8 cellular contexts compared by ENCODE assay signal in the genomic region with DNA sequence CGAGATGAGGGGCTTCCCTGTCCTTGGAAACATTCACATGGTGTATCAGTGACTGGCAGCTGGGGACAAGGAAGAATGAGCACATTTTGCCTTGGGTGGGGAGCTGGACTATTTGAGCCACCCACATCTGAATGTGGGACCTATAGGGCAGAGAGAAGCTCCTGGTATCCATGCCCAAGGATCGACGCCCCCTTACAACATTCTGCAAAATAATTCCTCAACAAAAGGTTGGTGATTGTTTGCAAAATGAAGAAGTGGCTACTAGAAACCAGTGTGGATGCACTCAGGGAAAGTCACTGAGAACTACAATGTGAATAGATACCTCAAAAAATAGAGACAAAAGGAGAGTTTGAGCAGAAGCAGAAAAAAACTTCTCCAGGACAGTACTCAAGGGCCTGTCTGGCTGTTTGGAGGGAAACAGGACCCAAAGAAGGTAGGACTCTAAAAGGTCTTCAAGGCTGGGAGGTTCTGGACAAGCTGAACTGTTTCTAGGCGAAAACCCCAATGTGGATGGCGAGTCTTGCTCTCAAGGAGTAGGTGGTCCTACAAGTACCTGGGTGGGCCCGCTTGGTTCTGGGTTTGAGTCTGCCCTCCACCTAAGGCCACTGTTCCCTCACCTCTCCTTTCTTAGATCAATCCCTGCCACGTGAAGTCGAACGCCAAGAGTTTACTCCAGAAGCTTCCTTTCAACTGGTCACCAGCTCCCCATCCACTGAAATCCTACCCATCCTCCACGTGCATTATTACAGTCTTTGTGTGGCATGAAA.
DNase-seq lines count a peak whose midpoint lies in the region; ATAC-seq and TF ChIP-seq lines count a peak whose summit lies in the region.

No MANE protein-coding gene starts in this region.

- peak overlapping the region; percentile 93 for H3K27ac Mint-ChIP-seq in activated T-cell treated with anti-CD3 and anti-CD28 coated beads, Interleukin-2, amount 50 U/mL, for 24 hours
- no peak overlapping the region for H3K27ac Mint-ChIP-seq in stimulated activated naive CD8-positive, alpha-beta T cell treated with anti-CD3 and anti-CD28 coated beads, Interleukin-15, amount 100 ng/mL, for 72 hours

- peak overlapping the region; percentile 91 for H3K4me3 ChIP-seq in WI38 (ENCODE audit: low read depth, low read length)
- H3K4me3 ChIP-seq in fibroblast of villous mesenchyme (ENCODE audit: low read depth, low read length), result peak overlapping the region; percentile 88

- no peak for ATAC-seq in stimulated activated naive CD8-positive, alpha-beta T cell treated with anti-CD3 and anti-CD28 coated beads, Interleukin-15, amount 100 ng/mL, for 72 hours
- ATAC-seq in HG03460 (IDR thresholded peaks at IDR 0.05; ENCODE audit: unreplicated experiment), result no peak
- ATAC-seq in HG02798 (IDR thresholded peaks at IDR 0.05; ENCODE audit: poor library complexity, unreplicated experiment), result no peak

- H3K4me1 Mint-ChIP-seq in activated T-cell treated with anti-CD3 and anti-CD28 coated beads, Interleukin-2, amount 50 U/mL, for 24 hours (ENCODE audit: low read depth), result peaks cover 49% of the 10 kb centered on the region
- H3K4me1 Mint-ChIP-seq in stimulated activated naive CD8-positive, alpha-beta T cell treated with anti-CD3 and anti-CD28 coated beads, Interleukin-15, amount 100 ng/mL, for 72 hours, result peaks cover 42% of the 10 kb centered on the region

- TF ChIP-seq CTCF in WI38 (IDR thresholded peaks at IDR 0.05; ENCODE audit: low read depth, low read length) (no peak), fibroblast of villous mesenchyme (IDR thresholded peaks at IDR 0.05; ENCODE audit: insufficient read depth, low read depth, low read length) (no peak)

- peak overlapping the region; percentile 93 for H3K4me3 Mint-ChIP-seq in activated T-cell treated with anti-CD3 and anti-CD28 coated beads, Interleukin-2, amount 50 U/mL, for 24 hours
- peak overlapping the region; percentile 98 to 99 for H3K4me3 Mint-ChIP-seq in stimulated activated naive CD8-positive, alpha-beta T cell treated with anti-CD3 and anti-CD28 coated beads, Interleukin-15, amount 100 ng/mL, for 72 hours

- H3K27me3 Mint-ChIP-seq in activated T-cell treated with anti-CD3 and anti-CD28 coated beads, Interleukin-2, amount 50 U/mL, for 24 hours, result peaks cover 5% of the 10 kb centered on the region
- peaks cover 11% of the 10 kb centered on the region for H3K27me3 Mint-ChIP-seq in stimulated activated naive CD8-positive, alpha-beta T cell treated with anti-CD3 and anti-CD28 coated beads, Interleukin-15, amount 100 ng/mL, for 72 hours

- no peaks in the 10 kb centered on the region for H3K9me3 Mint-ChIP-seq in activated T-cell treated with anti-CD3 and anti-CD28 coated beads, Interleukin-2, amount 50 U/mL, for 24 hours
- no peaks in the 10 kb centered on the region for H3K9me3 Mint-ChIP-seq in stimulated activated naive CD8-positive, alpha-beta T cell treated with anti-CD3 and anti-CD28 coated beads, Interleukin-15, amount 100 ng/mL, for 72 hours

- DNase-seq in activated T-cell treated with anti-CD3 and anti-CD28 coated beads, Interleukin-2, amount 50 U/mL, for 24 hours, result no peak
- no peak for DNase-seq in activated T-cell treated with anti-CD3 and anti-CD28 coated beads, Interleukin-2, amount 50 U/mL, for 48 hours
- DNase-seq in fibroblast of villous mesenchyme (ENCODE audit: low read depth) (no peak), NCI-H1092 treated with DMSO at 0.1 percent for 48 hours (lab: John Stamatoyannopoulos, UW) (no peak)
- no peak for DNase-seq in stimulated activated naive CD8-positive, alpha-beta T cell treated with anti-CD3 and anti-CD28 coated beads, Interleukin-15, amount 100 ng/mL, for 72 hours

- peaks cover 58% of the 10 kb centered on the region for H3K36me3 Mint-ChIP-seq in activated T-cell treated with anti-CD3 and anti-CD28 coated beads, Interleukin-2, amount 50 U/mL, for 24 hours (ENCODE audit: low read depth)
